Comparison of ENCODE assay signal across 26 cellular contexts in the genomic region with DNA sequence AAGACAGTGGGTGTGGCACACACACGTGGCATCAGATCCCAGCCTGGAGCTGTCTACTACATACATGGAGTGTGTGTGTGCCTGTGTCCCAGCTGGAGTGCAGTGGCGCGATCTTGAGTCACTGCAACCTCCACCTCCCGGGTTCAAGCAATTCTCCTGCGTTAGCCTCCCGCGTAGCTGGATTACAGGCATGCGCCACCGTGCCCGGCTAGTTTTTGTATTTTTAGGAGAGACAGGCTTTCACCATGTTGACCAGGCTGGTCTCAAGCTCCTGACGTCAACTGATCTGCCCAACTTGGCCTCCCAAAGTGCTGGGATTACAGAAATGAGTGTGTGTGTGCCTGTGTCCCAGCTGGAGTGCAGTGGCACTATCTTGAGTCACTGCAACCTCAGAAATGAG.
"Had no signal": no experiment of that assay in that cellular context is flagged by ENCODE, and none has a peak within 500 bp of the region (broad histone marks: within the 10 kb centered on the region; RNA-seq: fewer than 3 reads in every experiment).

No MANE protein-coding gene starts in this region.

- H3K9me3 ChIP-seq: left lung, mucosa of descending colon, pancreas, prostate gland, spleen, tibial nerve, vagina had no signal

- H3K36me3 ChIP-seq: left lung, pancreas, prostate gland, spleen, tibial nerve, vagina had no signal

- H3K4me3 Mint-ChIP-seq: immature natural killer cell; naive thymus-derived CD4-positive, alpha-beta T cell; natural killer cell treated with Interleukin-12 subunit alpha and Interleukin-12 subunit beta and Interleukin-15 and Interleukin-18, amount 100 ng/mL, for 72 hours; stimulated activated effector memory CD8-positive, alpha-beta T cell treated with anti-CD3 and anti-CD28 coated beads, Interleukin-12 subunit alpha, Interleukin-12 subunit beta, amount 100 ng/mL, for 72 hours; stimulated activated naive CD8-positive, alpha-beta T cell treated with anti-CD3 and anti-CD28 coated beads, Interleukin-15, amount 100 ng/mL, for 72 hours; type B pancreatic cell had no signal

- H3K4me1 Mint-ChIP-seq: immature natural killer cell; naive thymus-derived CD4-positive, alpha-beta T cell; stimulated activated effector memory CD8-positive, alpha-beta T cell treated with anti-CD3 and anti-CD28 coated beads, Interleukin-12 subunit alpha, Interleukin-12 subunit beta, amount 100 ng/mL, for 72 hours; stimulated activated naive CD8-positive, alpha-beta T cell treated with anti-CD3 and anti-CD28 coated beads, Interleukin-15, amount 100 ng/mL, for 72 hours had no signal

- H3K27ac Mint-ChIP-seq: immature natural killer cell; naive thymus-derived CD4-positive, alpha-beta T cell; natural killer cell treated with Interleukin-12 subunit alpha and Interleukin-12 subunit beta and Interleukin-15 and Interleukin-18, amount 100 ng/mL, for 72 hours; stimulated activated effector memory CD8-positive, alpha-beta T cell treated with anti-CD3 and anti-CD28 coated beads, Interleukin-12 subunit alpha, Interleukin-12 subunit beta, amount 100 ng/mL, for 72 hours; stimulated activated naive CD8-positive, alpha-beta T cell treated with anti-CD3 and anti-CD28 coated beads, Interleukin-15, amount 100 ng/mL, for 72 hours; type B pancreatic cell had no signal

- H3K27me3 ChIP-seq: left lung, pancreas, tibial nerve, vagina had no signal

- H3K9me3 Mint-ChIP-seq: naive thymus-derived CD4-positive, alpha-beta T cell; natural killer cell treated with Interleukin-12 subunit alpha and Interleukin-12 subunit beta and Interleukin-15 and Interleukin-18, amount 100 ng/mL, for 72 hours; stimulated activated effector memory CD8-positive, alpha-beta T cell treated with anti-CD3 and anti-CD28 coated beads, Interleukin-12 subunit alpha, Interleukin-12 subunit beta, amount 100 ng/mL, for 72 hours; type B pancreatic cell had no signal

- H3K27me3 Mint-ChIP-seq: type B pancreatic cell had no signal

- DNase-seq: hypothalamus; immature natural killer cell; kidney; left colon; left lung; mesendoderm; midbrain; mucosa of descending colon; naive thymus-derived CD4-positive, alpha-beta T cell; pancreas; posterior cingulate gyrus; retina; right cardiac atrium; small intestine; spleen; stimulated activated CD4-positive, alpha-beta T cell treated with anti-CD3 and anti-CD28 coated beads, Interleukin-4, amount 100 ng/mL, for 24 hours; stimulated activated naive CD4-positive, alpha-beta T cell; stimulated activated naive CD8-positive, alpha-beta T cell treated with anti-CD3 and anti-CD28 coated beads, Interleukin-15, amount 100 ng/mL, for 72 hours; substantia nigra had no signal

- H3K27ac ChIP-seq: left lung, pancreas, prostate gland, spleen, tibial nerve, vagina had no signal

- H3K4me3 ChIP-seq: left lung, lung, mucosa of descending colon, pancreas, prostate gland, spleen, tibial nerve, vagina had no signal

- H3K4me1 ChIP-seq: left lung, pancreas, prostate gland, spleen, tibial nerve, vagina had no signal

- H3K36me3 Mint-ChIP-seq: immature natural killer cell; naive thymus-derived CD4-positive, alpha-beta T cell; natural killer cell treated with Interleukin-12 subunit alpha and Interleukin-12 subunit beta and Interleukin-15 and Interleukin-18, amount 100 ng/mL, for 72 hours; stimulated activated effector memory CD8-positive, alpha-beta T cell treated with anti-CD3 and anti-CD28 coated beads, Interleukin-12 subunit alpha, Interleukin-12 subunit beta, amount 100 ng/mL, for 72 hours; type B pancreatic cell had no signal
